In the genomic region with DNA sequence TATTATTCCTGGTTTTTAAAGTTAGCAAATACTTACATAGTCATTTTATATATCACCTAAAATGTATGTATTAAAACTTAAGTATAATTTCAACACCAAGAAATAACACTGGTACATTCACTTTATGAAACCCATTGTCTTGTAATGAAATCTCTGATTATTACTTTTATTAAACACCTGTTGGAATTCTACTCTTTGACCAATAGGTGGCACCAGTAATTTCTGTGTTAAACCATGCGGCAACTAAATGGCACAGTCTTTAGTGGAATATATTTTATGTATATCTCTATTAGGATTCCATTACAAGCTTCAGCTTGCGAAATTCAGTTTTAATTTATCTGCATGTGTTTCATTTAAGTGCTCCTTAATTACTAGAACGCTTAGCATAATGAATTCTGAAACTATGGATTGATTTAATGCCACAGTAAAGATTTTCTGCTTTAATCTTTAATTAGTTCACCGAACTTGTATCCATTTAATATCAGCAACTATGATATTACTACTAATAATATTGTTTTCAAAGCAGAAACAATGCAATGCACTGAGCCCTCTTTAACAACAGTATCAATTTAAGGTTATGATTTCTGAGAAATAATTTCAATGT, we compare ENCODE assay signal across 9 cellular contexts.
DNase-seq lines count a peak whose midpoint lies in the region; ATAC-seq and TF ChIP-seq lines count a peak whose summit lies in the region.
"Had no signal": no experiment of that assay in that cellular context is flagged by ENCODE, and none has a peak within 500 bp of the region (broad histone marks: within the 10 kb centered on the region; RNA-seq: fewer than 3 reads in every experiment).

No MANE protein-coding gene starts in this region.

- H2AFZ ChIP-seq in IMR-90 (replicated peaks; ENCODE audit: low read length, poor library complexity), result no peak overlapping the region

- no peak overlapping the region for H3K18ac ChIP-seq in IMR-90 (ENCODE audit: low read depth, low read length)

- peak; percentile 64 for TF ChIP-seq RAD21 in IMR-90 (IDR thresholded peaks at IDR 0.05; ENCODE audit: low read length)

- H3K4ac ChIP-seq in IMR-90 (ENCODE audit: low read depth, low read length), result no peak overlapping the region

- no peaks in the 10 kb centered on the region for H3K9me3 ChIP-seq in CD8-positive, alpha-beta T cell (ENCODE audit: low read length)
- H3K9me3 ChIP-seq in IMR-90 (ENCODE audit: control insufficient read depth, insufficient read depth, low read length) (peaks cover 2% of the 10 kb centered on the region; the same call in 1 of the 2 replicates), upper lobe of right lung (no peaks in the 10 kb centered on the region)

- H3K79me1 ChIP-seq in IMR-90 (ENCODE audit: low read depth in 1 of 2, low read length in 2 of 2), result peaks cover 2 to 20% of the 10 kb centered on the region in 2 experiments; a peak in 2 of 4 replicates

- DNase-seq in CD8-positive, alpha-beta T cell, result no peak
- DNase-seq in IMR-90 (peak; percentile 70), SHP77 (lab: John Stamatoyannopoulos, UW) (peak; percentile 35 to 55), foreskin melanocyte (peak; percentile 14), upper lobe of right lung (no peak)
- DNase-seq in activated T-cell treated with anti-CD3 and anti-CD28 coated beads, Interleukin-2, amount 50 U/mL, for 4 hours, result no peak

- dilution Hi-C loops in IMR-90 (cut with HindIII; ENCODE audit: low sequenced_read_pairs, unreplicated experiment), result no loop called here

- H2AK5ac ChIP-seq in IMR-90 (ENCODE audit: low read depth, low read length), result no peak overlapping the region

- no peak overlapping the region for H3K27ac ChIP-seq in CD8-positive, alpha-beta T cell (ENCODE audit: low read depth, low read length)
- H3K27ac ChIP-seq in IMR-90 (ENCODE audit: insufficient read depth, low read length) (no peak overlapping the region), upper lobe of right lung (no peak overlapping the region)

- H3K4me1 Mint-ChIP-seq in CD8-positive, alpha-beta T cell (ENCODE audit: low read depth), result no peaks in the 10 kb centered on the region
- no peaks in the 10 kb centered on the region for H3K4me1 Mint-ChIP-seq in activated T-cell treated with anti-CD3 and anti-CD28 coated beads, Interleukin-2, amount 50 U/mL, for 4 hours (ENCODE audit: low read depth)
- H3K4me1 Mint-ChIP-seq: IgD-negative memory B cell had no signal

- H3K36me3 ChIP-seq in CD8-positive, alpha-beta T cell (ENCODE audit: insufficient read depth, low read length), result no peaks in the 10 kb centered on the region
- H3K36me3 ChIP-seq in IMR-90 (ENCODE audit: control insufficient read depth, insufficient read depth, low read length), result no peaks in the 10 kb centered on the region
- H3K36me3 ChIP-seq in upper lobe of right lung, result no peaks in the 10 kb centered on the region

- no peak overlapping the region; the same call in 1 of the 2 replicates for H3K4me2 ChIP-seq in IMR-90 (ENCODE audit: low read depth, low read length)

- no peak overlapping the region for H4K91ac ChIP-seq in IMR-90 (ENCODE audit: insufficient read depth, low read depth, low read length)

- no peak overlapping the region for H2BK5ac ChIP-seq in IMR-90 (ENCODE audit: low read depth, low read length, poor library complexity, severe bottlenecking)

- no peaks in the 10 kb centered on the region for H3K36me3 Mint-ChIP-seq in CD8-positive, alpha-beta T cell
- H3K36me3 Mint-ChIP-seq in activated T-cell treated with anti-CD3 and anti-CD28 coated beads, Interleukin-2, amount 50 U/mL, for 4 hours (ENCODE audit: insufficient read depth), result no peaks in the 10 kb centered on the region
- H3K36me3 Mint-ChIP-seq: IgD-negative memory B cell had no signal

- CTCF ChIA-PET in CD8-positive, alpha-beta T cell (lab: Charles Lee), result no interaction called here
- CTCF ChIA-PET in IMR-90 (lab: Yijun Ruan, JAX), result interaction anchor here (0.6 to 1.1 kb wide), 2 partner anchors 21 to 152 kb away, joined by 3 to 5 read pairs; no protein-coding TSS in a partner anchor

- no peaks in the 10 kb centered on the region for H3K9me1 ChIP-seq in IMR-90 (ENCODE audit: insufficient read depth, low read length)

- no peak overlapping the region for H2BK20ac ChIP-seq in IMR-90 (ENCODE audit: low read depth, low read length)

- no peak overlapping the region for H3K14ac ChIP-seq in IMR-90 (replicated peaks; ENCODE audit: low read depth, low read length)

- H3K4me3 Mint-ChIP-seq in CD8-positive, alpha-beta T cell, result no peak overlapping the region
- H3K4me3 Mint-ChIP-seq in activated T-cell treated with anti-CD3 and anti-CD28 coated beads, Interleukin-2, amount 50 U/mL, for 4 hours, result no peak overlapping the region
- H3K4me3 Mint-ChIP-seq: IgD-negative memory B cell had no signal

- POLR2A ChIA-PET in CD8-positive, alpha-beta T cell (lab: Charles Lee), result no interaction called here
- POLR2A ChIA-PET in IMR-90 (lab: Charles Lee; ENCODE audit: unreplicated experiment), result no interaction called here

- in situ Hi-C loops in IMR-90 (cut with MboI; ENCODE audit: low sequenced_read_pairs), result no loop called here

- H3K4me1 ChIP-seq in CD8-positive, alpha-beta T cell (ENCODE audit: insufficient read depth, low read length), result no peaks in the 10 kb centered on the region
- H3K4me1 ChIP-seq in IMR-90 (ENCODE audit: control insufficient read depth, insufficient read depth, low read length), result peaks cover 2% of the 10 kb centered on the region; the same call in 1 of the 2 replicates
- H3K4me1 ChIP-seq in upper lobe of right lung, result no peaks in the 10 kb centered on the region

- H4K8ac ChIP-seq in IMR-90 (ENCODE audit: low read depth in 2 of 2, low read length in 2 of 2), result no peak overlapping the region; a peak in 1 of 4 replicates

- no peak for TF ChIP-seq POLR2A in IMR-90 (IDR thresholded peaks at IDR 0.05; ENCODE audit: low read depth, low read length)

- no peaks in the 10 kb centered on the region for H3K9me3 Mint-ChIP-seq in CD8-positive, alpha-beta T cell
- H3K9me3 Mint-ChIP-seq in activated T-cell treated with anti-CD3 and anti-CD28 coated beads, Interleukin-2, amount 50 U/mL, for 4 hours, result no peaks in the 10 kb centered on the region
- H3K9me3 Mint-ChIP-seq: IgD-negative memory B cell had no signal

- H2AK9ac ChIP-seq in IMR-90 (replicated peaks; ENCODE audit: low read depth, low read length, poor library complexity), result no peak overlapping the region

- no peak overlapping the region for H3K4me3 ChIP-seq in CD8-positive, alpha-beta T cell (ENCODE audit: low read depth, low read length)
- H3K4me3 ChIP-seq in IMR-90 (ENCODE audit: insufficient read depth, low read depth, low read length) (no peak overlapping the region), upper lobe of right lung (no peak overlapping the region)

- no peak overlapping the region for H3K56ac ChIP-seq in IMR-90 (ENCODE audit: extremely low read depth, insufficient read depth, low read length)

- no TSS peak for BruUV-seq in IMR-90 (replicated peaks; lab: Mats Ljungman, UMichigan)

- ATAC-seq in CD8-positive, alpha-beta T cell, result no peak
- ATAC-seq in GM19351 (IDR thresholded peaks at IDR 0.05; ENCODE audit: unreplicated experiment), result peak; percentile 87
- ATAC-seq in IMR-90 (ENCODE audit: low read depth), result peak; percentile 81
- peak; percentile 66 for ATAC-seq in upper lobe of right lung
- no peak for ATAC-seq in activated T-cell treated with anti-CD3 and anti-CD28 coated beads, Interleukin-2, amount 50 U/mL, for 4 hours
- no peak for ATAC-seq in GM21447 (IDR thresholded peaks at IDR 0.05; ENCODE audit: unreplicated experiment)

- no peak overlapping the region for H3K27ac Mint-ChIP-seq in CD8-positive, alpha-beta T cell
- H3K27ac Mint-ChIP-seq: IgD-negative memory B cell had no signal

- H2BK15ac ChIP-seq in IMR-90 (ENCODE audit: low read depth, low read length), result no peak overlapping the region

- H3K27me3 Mint-ChIP-seq in CD8-positive, alpha-beta T cell (ENCODE audit: low read depth), result no peaks in the 10 kb centered on the region
- no peaks in the 10 kb centered on the region for H3K27me3 Mint-ChIP-seq in activated T-cell treated with anti-CD3 and anti-CD28 coated beads, Interleukin-2, amount 50 U/mL, for 4 hours (ENCODE audit: low read depth)
- H3K27me3 Mint-ChIP-seq: IgD-negative memory B cell had no signal

- WGBS in IMR-90 (ENCODE audit: extremely low coverage in 2 of 2, insufficient read length in 1 of 2), 2 experiments, result no CpG with 5 or more reads among the region's 4 CpGs

- H4K20me1 ChIP-seq in IMR-90 (ENCODE audit: insufficient read depth, low read length), result no peaks in the 10 kb centered on the region

- H3K27me3 ChIP-seq in CD8-positive, alpha-beta T cell (ENCODE audit: insufficient read depth, low read length), result no peaks in the 10 kb centered on the region
- H3K27me3 ChIP-seq in IMR-90 (ENCODE audit: control insufficient read depth, insufficient read depth, low read length), result no peaks in the 10 kb centered on the region
- no peaks in the 10 kb centered on the region for H3K27me3 ChIP-seq in upper lobe of right lung

- peak; percentile 57 for TF ChIP-seq CTCF in CD8-positive, alpha-beta T cell (IDR thresholded peaks at IDR 0.05)
- TF ChIP-seq CTCF in IMR-90 (conservative IDR thresholded peaks at IDR 0.05; ENCODE audit: low read depth, low read length) (peak; percentile 66), upper lobe of right lung (IDR thresholded peaks at IDR 0.05) (peak; percentile 68)

- no peak overlapping the region for H3K23ac ChIP-seq in IMR-90 (ENCODE audit: low read depth, low read length)

- no peak overlapping the region for H2BK120ac ChIP-seq in IMR-90 (ENCODE audit: low read depth, low read length)

- no peak overlapping the region for H4K5ac ChIP-seq in IMR-90 (ENCODE audit: low read depth, low read length)

- no peak overlapping the region for H3K9ac ChIP-seq in IMR-90 (ENCODE audit: low read depth, low read length)

- intact Hi-C loops in CD8-positive, alpha-beta T cell (cut with DNase I, micrococcal nuclease), result loop anchor here (1.0 to 5.0 kb wide), 3 partner anchors 635 to 776 kb away; no protein-coding TSS in a partner anchor
- intact Hi-C loops in IMR-90 (cut with micrococcal nuclease) (loop anchor here (10.0 kb wide), 1 partner anchor 1247 kb away; no protein-coding TSS in a partner anchor), upper lobe of right lung (cut with DNase I) (no loop called here)

TF ChIP-seq in IMR-90, 13 proteins besides CTCF, POLR2A, EP300 and RAD21:
- TF ChIP-seq, protein P1, sequence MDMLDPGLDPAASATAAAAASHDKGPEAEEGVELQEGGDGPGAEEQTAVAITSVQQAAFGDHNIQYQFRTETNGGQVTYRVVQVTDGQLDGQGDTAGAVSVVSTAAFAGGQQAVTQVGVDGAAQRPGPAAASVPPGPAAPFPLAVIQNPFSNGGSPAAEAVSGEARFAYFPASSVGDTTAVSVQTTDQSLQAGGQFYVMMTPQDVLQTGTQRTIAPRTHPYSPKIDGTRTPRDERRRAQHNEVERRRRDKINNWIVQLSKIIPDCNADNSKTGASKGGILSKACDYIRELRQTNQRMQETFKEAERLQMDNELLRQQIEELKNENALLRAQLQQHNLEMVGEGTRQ (IDR thresholded peaks at IDR 0.05; ENCODE audit: low read depth, low read length), result no peak
- TF ChIP-seq SMC3 (IDR thresholded peaks at IDR 0.05; ENCODE audit: low read depth, low read length), result peak; percentile 45; the same call in 1 of the 2 replicates

Comparison
In these comparisons a context has a peak if more than half of its experiments do, and no peak if none do; other contexts are left out.
1. ATAC-seq: peak in GM19351 (single experiment), IMR-90 (single experiment) and upper lobe of right lung (single experiment); none in CD8-positive, alpha-beta T cell (single experiment), activated T-cell treated with anti-CD3 and anti-CD28 coated beads, Interleukin-2, amount 50 U/mL, for 4 hours (0 of 2) and GM21447 (single experiment).
2. DNase-seq: peak in IMR-90 (single experiment), SHP77 (2 of 2) and foreskin melanocyte (single experiment); none in CD8-positive, alpha-beta T cell (0 of 7), upper lobe of right lung (single experiment) and activated T-cell treated with anti-CD3 and anti-CD28 coated beads, Interleukin-2, amount 50 U/mL, for 4 hours (single experiment).
3. Peak in every context shown above with its lines, with median percentiles within 50 percentile points of each other: CTCF ChIP-seq.